In the genomic region with DNA sequence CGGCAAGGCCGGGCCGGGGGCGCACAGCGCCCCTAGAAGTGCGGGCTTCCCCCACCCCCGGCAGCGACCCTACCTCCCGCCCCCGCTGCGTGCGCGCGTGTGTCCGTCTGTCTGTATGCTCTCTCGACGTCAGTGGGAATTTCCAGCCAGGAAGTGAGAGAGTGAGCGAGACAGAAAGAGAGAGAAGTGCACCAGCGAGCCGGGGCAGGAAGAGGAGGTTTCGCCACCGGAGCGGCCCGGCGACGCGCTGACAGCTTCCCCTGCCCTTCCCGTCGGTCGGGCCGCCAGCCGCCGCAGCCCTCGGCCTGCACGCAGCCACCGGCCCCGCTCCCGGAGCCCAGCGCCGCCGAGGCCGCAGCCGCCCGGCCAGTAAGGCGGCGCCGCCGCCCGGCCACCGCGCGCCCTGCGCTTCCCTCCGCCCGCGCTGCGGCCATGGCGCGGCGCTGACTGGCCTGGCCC, we compare ENCODE assay signal across 8 cellular contexts. TPM values are rescaled to one million over a fixed set of nuclear protein-coding genes. Genes with fewer than 3 reads are reported as not detected.
A peak's percentile ranks its signal among the peaks of the same experiment; 100 is the strongest.
DNase-seq lines count a peak whose midpoint lies in the region; ATAC-seq and TF ChIP-seq lines count a peak whose summit lies in the region.

A gene with protein sequence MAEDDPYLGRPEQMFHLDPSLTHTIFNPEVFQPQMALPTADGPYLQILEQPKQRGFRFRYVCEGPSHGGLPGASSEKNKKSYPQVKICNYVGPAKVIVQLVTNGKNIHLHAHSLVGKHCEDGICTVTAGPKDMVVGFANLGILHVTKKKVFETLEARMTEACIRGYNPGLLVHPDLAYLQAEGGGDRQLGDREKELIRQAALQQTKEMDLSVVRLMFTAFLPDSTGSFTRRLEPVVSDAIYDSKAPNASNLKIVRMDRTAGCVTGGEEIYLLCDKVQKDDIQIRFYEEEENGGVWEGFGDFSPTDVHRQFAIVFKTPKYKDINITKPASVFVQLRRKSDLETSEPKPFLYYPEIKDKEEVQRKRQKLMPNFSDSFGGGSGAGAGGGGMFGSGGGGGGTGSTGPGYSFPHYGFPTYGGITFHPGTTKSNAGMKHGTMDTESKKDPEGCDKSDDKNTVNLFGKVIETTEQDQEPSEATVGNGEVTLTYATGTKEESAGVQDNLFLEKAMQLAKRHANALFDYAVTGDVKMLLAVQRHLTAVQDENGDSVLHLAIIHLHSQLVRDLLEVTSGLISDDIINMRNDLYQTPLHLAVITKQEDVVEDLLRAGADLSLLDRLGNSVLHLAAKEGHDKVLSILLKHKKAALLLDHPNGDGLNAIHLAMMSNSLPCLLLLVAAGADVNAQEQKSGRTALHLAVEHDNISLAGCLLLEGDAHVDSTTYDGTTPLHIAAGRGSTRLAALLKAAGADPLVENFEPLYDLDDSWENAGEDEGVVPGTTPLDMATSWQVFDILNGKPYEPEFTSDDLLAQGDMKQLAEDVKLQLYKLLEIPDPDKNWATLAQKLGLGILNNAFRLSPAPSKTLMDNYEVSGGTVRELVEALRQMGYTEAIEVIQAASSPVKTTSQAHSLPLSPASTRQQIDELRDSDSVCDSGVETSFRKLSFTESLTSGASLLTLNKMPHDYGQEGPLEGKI (plus strand): TSS at position 184 of the 459 bp plus-strand sequence. CDS start 24,160 bp downstream, outside the sequence.

- H3K36me3 ChIP-seq in SJSA1 = peaks cover 16% of the 10 kb centered on the region
- H3K36me3 ChIP-seq in ovary = no peaks in the 10 kb centered on the region
- H3K36me3 ChIP-seq in thyroid gland = no peaks in the 10 kb centered on the region

- DNase-seq in CD4-positive, alpha-beta T cell = peak; percentile 56 to 83 (median 64)
- DNase-seq in SJSA1 (ENCODE audit: low read depth in 1 of 2, low spot score in 2 of 2) = peak; percentile 69 to 77
- peak; percentile 90 for DNase-seq in activated naive CD4-positive, alpha-beta T cell treated with anti-CD3 and anti-CD28 coated beads for 36 hours
- peak; percentile 81 for DNase-seq in glomerular visceral epithelial cell (ENCODE audit: extremely low spot score)
- peak; percentile 55 to 76 (median 70) for DNase-seq in ovary
- DNase-seq in thyroid gland = peak; percentile 55 to 63

- WGBS in ovary, 3 donors = 0% methylated on average over 19 to 60 of the region's 60 CpGs
- 1% methylated on average over 40 of the region's 60 CpGs; no CpG with 5 or more reads in 1 of the 2 donors for WGBS in thyroid gland, 2 donors

- peaks cover 26% of the 10 kb centered on the region for H3K36me3 Mint-ChIP-seq in CD4-positive, alpha-beta T cell (ENCODE audit: low read depth)
- H3K36me3 Mint-ChIP-seq in activated naive CD4-positive, alpha-beta T cell treated with anti-CD3 and anti-CD28 coated beads for 36 hours (ENCODE audit: low read depth) = peaks cover 26% of the 10 kb centered on the region

- peaks cover 29% of the 10 kb centered on the region for H3K4me1 ChIP-seq in SJSA1 (replicated peaks)
- peaks cover 4% of the 10 kb centered on the region for H3K4me1 ChIP-seq in ovary (ENCODE audit: insufficient read depth)
- H3K4me1 ChIP-seq in thyroid gland = peaks cover 24 to 25% of the 10 kb centered on the region in 2 donors

- H3K4me1 Mint-ChIP-seq in CD4-positive, alpha-beta T cell (ENCODE audit: low read depth) = peaks cover 44% of the 10 kb centered on the region
- H3K4me1 Mint-ChIP-seq in activated naive CD4-positive, alpha-beta T cell treated with anti-CD3 and anti-CD28 coated beads for 36 hours (ENCODE audit: low read depth) = peaks cover 17% of the 10 kb centered on the region

- no peaks in the 10 kb centered on the region for H3K27me3 ChIP-seq in CD4-positive, alpha-beta T cell (ENCODE audit: control insufficient read depth, insufficient read depth, low read length)
- H3K27me3 ChIP-seq in SJSA1 (replicated peaks) = no peaks in the 10 kb centered on the region
- H3K27me3 ChIP-seq in ovary = no peaks in the 10 kb centered on the region
- H3K27me3 ChIP-seq in thyroid gland = no peaks in the 10 kb centered on the region

- H3K27ac Mint-ChIP-seq in CD4-positive, alpha-beta T cell = peak within 1 kb of the TSS; percentile 94
- H3K27ac Mint-ChIP-seq in activated naive CD4-positive, alpha-beta T cell treated with anti-CD3 and anti-CD28 coated beads for 36 hours = peak within 1 kb of the TSS; percentile 96

- POLR2A ChIA-PET in CD4-positive, alpha-beta T cell (lab: Charles Lee) = interaction anchor here (0.9 to 4.6 kb wide), 20 partner anchors 8 to 574 kb away, joined by 3 to 44 read pairs (median 4); partner anchors contain the start of genes CISD2, MANBA, SLC39A8 and SLC9B1

- peak within 1 kb of the TSS; percentile 98 for H3K4me3 Mint-ChIP-seq in CD4-positive, alpha-beta T cell
- H3K4me3 Mint-ChIP-seq in activated naive CD4-positive, alpha-beta T cell treated with anti-CD3 and anti-CD28 coated beads for 36 hours = peak within 1 kb of the TSS; percentile 96

- H3K27ac ChIP-seq in CD4-positive, alpha-beta T cell (ENCODE audit: low read depth, low read length) = peak within 1 kb of the TSS; percentile 100
- peak within 1 kb of the TSS; percentile 96 for H3K27ac ChIP-seq in SJSA1
- H3K27ac ChIP-seq in ovary = peak within 1 kb of the TSS; percentile 99 to 100
- H3K27ac ChIP-seq in thyroid gland = peak within 1 kb of the TSS; percentile 95 to 98 (median 98)

- TF ChIP-seq CTCF in CD4-positive, alpha-beta T cell (IDR thresholded peaks at IDR 0.05) = no peak
- TF ChIP-seq CTCF in ovary (IDR thresholded peaks at IDR 0.05) (no peak), thyroid gland (IDR thresholded peaks at IDR 0.05) (no peak)

- no peak for TF ChIP-seq POLR2A in ovary (IDR thresholded peaks at IDR 0.05)
- peak in 1 of 2 donors; percentile 44 for TF ChIP-seq POLR2A in thyroid gland (IDR thresholded peaks at IDR 0.05)

- ATAC-seq in CD4-positive, alpha-beta T cell (ENCODE audit: poor library complexity) = peak; percentile 65
- ATAC-seq in GM19351 (IDR thresholded peaks at IDR 0.05; ENCODE audit: unreplicated experiment) (peak; percentile 61), HG03520 (IDR thresholded peaks at IDR 0.05; ENCODE audit: unreplicated experiment) (peak; percentile 45)

- CTCF ChIA-PET in CD4-positive, alpha-beta T cell (lab: Charles Lee) = interaction anchor here (1.0 to 1.6 kb wide), 5 partner anchors 45 to 326 kb away, joined by 3 to 6 read pairs (median 4); partner anchors contain the start of gene UBE2D3
- CTCF ChIA-PET in activated naive CD4-positive, alpha-beta T cell treated with anti-CD3 and anti-CD28 coated beads for 36 hours (lab: Charles Lee) = interaction anchor here (1.0 to 1.6 kb wide), 8 partner anchors 19 to 117 kb away, joined by 3 to 6 read pairs (median 4); no protein-coding TSS in a partner anchor

- TF ChIP-seq EP300 in ovary (IDR thresholded peaks at IDR 0.05) = no peak

- H3K9me3 Mint-ChIP-seq in CD4-positive, alpha-beta T cell = no peaks in the 10 kb centered on the region
- H3K9me3 Mint-ChIP-seq in activated naive CD4-positive, alpha-beta T cell treated with anti-CD3 and anti-CD28 coated beads for 36 hours = peaks cover 8% of the 10 kb centered on the region

- peak within 1 kb of the TSS; percentile 96 for H3K4me3 ChIP-seq in SJSA1
- H3K4me3 ChIP-seq in ovary = peak within 1 kb of the TSS; percentile 68
- peak within 1 kb of the TSS; percentile 63 to 86 (median 75) for H3K4me3 ChIP-seq in thyroid gland (replicated peaks in 1 of 3)

- no peaks in the 10 kb centered on the region for H3K9me3 ChIP-seq in CD4-positive, alpha-beta T cell (ENCODE audit: control insufficient read depth, low read length)
- no peaks in the 10 kb centered on the region for H3K9me3 ChIP-seq in SJSA1 (replicated peaks)
- H3K9me3 ChIP-seq in ovary = no peaks in the 10 kb centered on the region
- H3K9me3 ChIP-seq in thyroid gland = no peaks in the 10 kb centered on the region

- intact Hi-C loops in CD4-positive, alpha-beta T cell (cut with DNase I, micrococcal nuclease) = loop anchor here (5.0 kb wide), 3 partner anchors 36 to 326 kb away; partner anchors contain the start of gene UBE2D3 (in 1 of the 2)
- intact Hi-C loops in activated naive CD4-positive, alpha-beta T cell treated with anti-CD3 and anti-CD28 coated beads for 36 hours (cut with micrococcal nuclease) = loop anchor here (1.0 to 2.0 kb wide), 2 partner anchors 107 to 576 kb away; partner anchors contain the start of gene SLC9B2
- intact Hi-C loops in ovary (cut with DNase I) = loop anchor here in 2 of 4 donors (2.0 to 5.0 kb wide), 2 partner anchors 326 to 368 kb away; partner anchors contain the start of genes CISD2 (in 1 of the 2) and UBE2D3 (in 1 of the 2)
- intact Hi-C loops in thyroid gland (cut with DNase I) = no loop called here

- H3K27me3 Mint-ChIP-seq in CD4-positive, alpha-beta T cell = no peaks in the 10 kb centered on the region
- no peaks in the 10 kb centered on the region for H3K27me3 Mint-ChIP-seq in activated naive CD4-positive, alpha-beta T cell treated with anti-CD3 and anti-CD28 coated beads for 36 hours (ENCODE audit: low read depth)

RNA-seq across cellular contexts. Expression of the gene that starts here (rescaled TPM):
- 100 to 1,000 TPM; 134 TPM for total RNA-seq in CD4-positive, alpha-beta T cell
- 35.0 and 47.9 TPM in 2 replicates for total RNA-seq in SJSA1 (2014; rRNA removed; shearing (Covaris generic))
- 100 to 1,000 TPM; 121 to 134 TPM for total RNA-seq in activated naive CD4-positive, alpha-beta T cell treated with anti-CD3 and anti-CD28 coated beads for 36 hours
- total RNA-seq in ovary (10 to 100 TPM; 18.6 to 42.4 (median 36.6) TPM), thyroid gland (10 to 100 TPM; 33.5 to 50.0 (median 41.8) TPM)
- polyA plus RNA-seq in ovary = 10 to 100 TPM; 18.8 to 45.0 TPM

Comparison
In these comparisons a context has a peak if more than half of its experiments do, and no peak if none do; other contexts are left out.
1. Peak in every context shown above with its lines: DNase-seq, ATAC-seq, H3K4me3 ChIP-seq and H3K27ac ChIP-seq.